ENCODE assay signal across 8 cellular contexts in the genomic region with DNA sequence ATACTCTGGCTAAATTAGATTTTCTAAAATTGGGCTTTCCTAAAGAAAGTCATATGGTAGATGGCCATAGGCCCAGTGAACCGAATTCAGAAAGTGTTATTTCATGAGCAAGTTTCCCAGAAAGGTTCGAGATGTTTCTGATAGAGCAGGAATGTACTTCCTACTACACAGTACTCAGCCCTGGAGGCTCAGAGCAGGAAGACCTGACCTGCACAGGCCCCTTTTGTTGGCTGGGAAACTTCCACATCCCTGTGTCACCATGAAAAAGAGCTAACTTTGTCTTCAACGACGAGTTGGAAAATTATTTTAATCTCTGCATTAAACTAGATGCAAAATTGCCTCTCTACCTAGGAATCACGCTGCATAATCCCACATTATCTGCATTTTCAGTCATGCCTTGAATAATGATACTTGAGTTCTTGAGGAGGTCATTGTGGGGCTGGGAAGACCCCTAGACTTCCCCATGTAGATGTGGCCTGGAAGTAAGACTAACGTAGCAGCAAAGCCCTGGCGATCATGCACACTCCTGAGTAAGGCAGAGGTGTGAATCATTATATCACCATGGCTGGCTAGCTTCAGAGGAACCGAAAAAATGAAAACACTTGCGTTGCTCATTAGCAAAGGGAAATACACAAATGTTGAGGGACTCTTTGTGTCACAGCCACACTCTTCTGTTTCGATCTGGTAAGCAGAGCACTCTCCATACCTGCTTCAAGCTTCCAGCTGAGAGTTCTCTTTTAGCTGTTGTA. TPM values are rescaled to one million over a fixed set of nuclear protein-coding genes. Genes with fewer than 3 reads are reported as not detected.
DNase-seq lines count a peak whose midpoint lies in the region; ATAC-seq and TF ChIP-seq lines count a peak whose summit lies in the region.

No MANE protein-coding gene starts in this region.

- ATAC-seq in GM19452 (IDR thresholded peaks at IDR 0.05; ENCODE audit: unreplicated experiment) (peak; percentile 87), HG03342 (IDR thresholded peaks at IDR 0.05; ENCODE audit: unreplicated experiment) (peak; percentile 87)

- TF ChIP-seq CTCF in GM10266 (IDR thresholded peaks at IDR 0.05; ENCODE audit: control insufficient read depth, insufficient read depth, low read depth, missing control alignments): no peak

- DNase-seq in GM10266 (ENCODE audit: extremely low spot score) (peak; percentile 76), dermis blood vessel endothelial cell (peak; percentile 57), RKO (ENCODE audit: low spot score) (no peak), SK-N-DZ (ENCODE audit: low spot score) (no peak), DMS 273 treated with DMSO at 0.1 percent for 48 hours (lab: John Stamatoyannopoulos, UW) (no peak), OCI-M2 (lab: John Stamatoyannopoulos, UW; ENCODE audit: unreplicated experiment) (no peak)

RNA-seq across cellular contexts. Expression of a gene that starts 47.1 kb away (rescaled TPM):
- total RNA-seq in dermis blood vessel endothelial cell: 19.1 and 31.3 TPM in 2 replicates
- 24.8 and 27.4 TPM in 2 replicates for polyA plus RNA-seq in SK-N-DZ (2014; cell fraction: cytosol; rRNA removed)
- 18.6 and 22.5 TPM in 2 replicates for polyA plus RNA-seq in SK-N-DZ (2014; cell fraction: nucleus; rRNA removed)

Comparison
In these comparisons a context has a peak if more than half of its experiments do, and no peak if none do; other contexts are left out.
1. DNase-seq: peak in GM10266 (single experiment) and dermis blood vessel endothelial cell (single experiment); none in RKO (single experiment), SK-N-DZ (single experiment), DMS 273 treated with DMSO at 0.1 percent for 48 hours (single experiment) and OCI-M2 (single experiment).